In genomic region chr4:99377341-99377740, GRCh38 we compare ENCODE assay signal across 11 cellular contexts. TPM values are rescaled to one million over a fixed set of nuclear protein-coding genes. Genes with fewer than 3 reads are reported as not detected.
DNase-seq lines count a peak whose midpoint lies in the region; ATAC-seq, FAIRE-seq and TF ChIP-seq lines count a peak whose summit lies in the region.
"Not testable (repeated sequence)": the region's sequence is repeated elsewhere in the genome, so short reads cannot be mapped to it uniquely, and the experiment has no call there.
"Had no signal": no experiment of that assay in that cellular context is flagged by ENCODE, and none has a peak within 500 bp of the region (broad histone marks: within the 10 kb centered on the region; RNA-seq: fewer than 3 reads in every experiment).

No MANE protein-coding gene starts in this region.

- peak; percentile 48 for ATAC-seq in IMR-90 (ENCODE audit: low read depth)
- not testable (repeated sequence) for ATAC-seq in activated CD8-positive, alpha-beta T cell treated with anti-CD3 and anti-CD28 coated beads for 36 hours

- not testable (repeated sequence) for H3K4me1 Mint-ChIP-seq in activated CD8-positive, alpha-beta T cell treated with anti-CD3 and anti-CD28 coated beads for 36 hours (ENCODE audit: low read depth)

- not testable (repeated sequence) for H3K27ac Mint-ChIP-seq in activated CD8-positive, alpha-beta T cell treated with anti-CD3 and anti-CD28 coated beads for 36 hours

- H3K4me3 ChIP-seq in BJ (ENCODE audit: low read depth, low read length); GM12875 (ENCODE audit: low read depth, low read length); IMR-90 (ENCODE audit: insufficient read depth, low read depth, low read length); OCI-LY3 (ENCODE audit: low read length); retinal pigment epithelial cell (ENCODE audit: low read length): not testable (repeated sequence)

- H2BK15ac ChIP-seq in IMR-90 (ENCODE audit: low read depth, low read length), result 0 out of 3 replicates have a peak overlapping the region, but pooled peaks have one; percentile 62

- H3K18ac ChIP-seq in IMR-90 (ENCODE audit: low read depth, low read length), result peak overlapping the region; percentile 99

- not testable (repeated sequence) for H3K79me1 ChIP-seq in IMR-90 (ENCODE audit: low read depth in 1 of 2, low read length in 2 of 2)

- POLR2A ChIA-PET in BJ (lab: Charles Lee); IMR-90 (lab: Charles Lee; ENCODE audit: unreplicated experiment); activated CD8-positive, alpha-beta T cell treated with anti-CD3 and anti-CD28 coated beads for 36 hours (lab: Charles Lee): not testable (repeated sequence)

- H3K27me3 ChIP-seq in BJ (ENCODE audit: control insufficient read depth, insufficient read depth, low read length); IMR-90 (ENCODE audit: control insufficient read depth, insufficient read depth, low read length); OCI-LY3 (ENCODE audit: low read depth, low read length): not testable (repeated sequence)

- in situ Hi-C loops in IMR-90 (cut with MboI; ENCODE audit: low sequenced_read_pairs), result not testable (repeated sequence)

- TF ChIP-seq POLR2A in IMR-90 (IDR thresholded peaks at IDR 0.05; ENCODE audit: low read depth, low read length), result not testable (repeated sequence)

- not testable (repeated sequence) for H4K8ac ChIP-seq in IMR-90 (ENCODE audit: low read depth in 2 of 2, low read length in 2 of 2)

- not testable (repeated sequence) for H3K36me3 Mint-ChIP-seq in activated CD8-positive, alpha-beta T cell treated with anti-CD3 and anti-CD28 coated beads for 36 hours (ENCODE audit: low read depth)

- H2AFZ ChIP-seq in IMR-90 (replicated peaks; ENCODE audit: low read length, poor library complexity), result not testable (repeated sequence)
- peak overlapping the region; percentile 52; the same call in 1 of the 2 replicates for H2AFZ ChIP-seq in OCI-LY3 (ENCODE audit: low read depth, low read length)

- peak; percentile 81 for FAIRE-seq in endometrium (lab: Jason Lieb, UNC)

- H3K9me1 ChIP-seq in IMR-90 (ENCODE audit: insufficient read depth, low read length), result not testable (repeated sequence)

- H3K4me2 ChIP-seq in IMR-90 (ENCODE audit: low read depth, low read length); OCI-LY3 (ENCODE audit: low read length): not testable (repeated sequence)

- dilution Hi-C loops in IMR-90 (cut with HindIII; ENCODE audit: low sequenced_read_pairs, unreplicated experiment), result not testable (repeated sequence)

- TF ChIP-seq RAD21 in IMR-90 (IDR thresholded peaks at IDR 0.05; ENCODE audit: low read length), result not testable (repeated sequence)

- H3K4me1 ChIP-seq in IMR-90 (ENCODE audit: control insufficient read depth, insufficient read depth, low read length); OCI-LY3 (ENCODE audit: low read length): not testable (repeated sequence)

- not testable (repeated sequence) for H3K79me2 ChIP-seq in OCI-LY3 (ENCODE audit: low read length)

- H2BK5ac ChIP-seq in IMR-90 (ENCODE audit: low read depth, low read length, poor library complexity, severe bottlenecking), result not testable (repeated sequence)

- H3K27me3 Mint-ChIP-seq in activated CD8-positive, alpha-beta T cell treated with anti-CD3 and anti-CD28 coated beads for 36 hours, result peaks cover 12% of the 10 kb centered on the region

- H2BK120ac ChIP-seq in IMR-90 (ENCODE audit: low read depth, low read length), result peak overlapping the region; percentile 63; the same call in 1 of the 2 replicates

- H3K36me3 ChIP-seq in BJ (ENCODE audit: control insufficient read depth, insufficient read depth, low read length); IMR-90 (ENCODE audit: control insufficient read depth, insufficient read depth, low read length); OCI-LY3 (replicated peaks; ENCODE audit: low read depth, low read length): not testable (repeated sequence)

- not testable (repeated sequence) for H2AK5ac ChIP-seq in IMR-90 (ENCODE audit: low read depth, low read length)

- not testable (repeated sequence) for H2BK20ac ChIP-seq in IMR-90 (ENCODE audit: low read depth, low read length)

- H3K9ac ChIP-seq in IMR-90 (ENCODE audit: low read depth, low read length); OCI-LY3 (ENCODE audit: low read length): not testable (repeated sequence)

- H3K9me3 Mint-ChIP-seq in activated CD8-positive, alpha-beta T cell treated with anti-CD3 and anti-CD28 coated beads for 36 hours, result peaks cover 15% of the 10 kb centered on the region

- H2AK9ac ChIP-seq in IMR-90 (replicated peaks; ENCODE audit: low read depth, low read length, poor library complexity), result not testable (repeated sequence)

- H3K4ac ChIP-seq in IMR-90 (ENCODE audit: low read depth, low read length), result peak overlapping the region; percentile 67; the same call in 1 of the 2 replicates

- not testable (repeated sequence) for H4K91ac ChIP-seq in IMR-90 (ENCODE audit: insufficient read depth, low read depth, low read length)

- intact Hi-C loops in IMR-90 (cut with micrococcal nuclease); activated CD8-positive, alpha-beta T cell treated with anti-CD3 and anti-CD28 coated beads for 36 hours (cut with micrococcal nuclease): not testable (repeated sequence)

- not testable (repeated sequence) for H3K56ac ChIP-seq in IMR-90 (ENCODE audit: extremely low read depth, insufficient read depth, low read length)

- H3K9me3 ChIP-seq in IMR-90 (ENCODE audit: control insufficient read depth, insufficient read depth, low read length); OCI-LY3 (ENCODE audit: insufficient read depth, low read length): not testable (repeated sequence)

- H3K23ac ChIP-seq in IMR-90 (ENCODE audit: low read depth, low read length), result not testable (repeated sequence)

- H3K4me3 Mint-ChIP-seq in activated CD8-positive, alpha-beta T cell treated with anti-CD3 and anti-CD28 coated beads for 36 hours, result not testable (repeated sequence)

- H4K20me1 ChIP-seq in IMR-90 (ENCODE audit: insufficient read depth, low read length); OCI-LY3 (ENCODE audit: insufficient read depth, low read length): not testable (repeated sequence)

- DNase-seq in BJ (ENCODE audit: low read depth); retinal pigment epithelial cell (ENCODE audit: low read depth): not testable (repeated sequence)
- peak; percentile 50 for DNase-seq in IMR-90
- peak; percentile 13 for DNase-seq in activated CD8-positive, alpha-beta T cell treated with anti-CD3 and anti-CD28 coated beads for 36 hours
- DNase-seq in iPS-NIHi7 (ENCODE audit: extremely low spot score), result peak; percentile 29

- not testable (repeated sequence) for BruUV-seq in IMR-90 (replicated peaks; lab: Mats Ljungman, UMichigan)

- CTCF ChIA-PET in BJ (lab: Yijun Ruan, JAX) (interaction anchor here (0.6 to 3.2 kb wide), 8 partner anchors 10 to 176 kb away, joined by 3 to 17 read pairs (median 4); no protein-coding TSS in a partner anchor), IMR-90 (lab: Yijun Ruan, JAX) (interaction anchor here (0.6 to 1.0 kb wide), 5 partner anchors 14 to 1088 kb away, joined by 3 to 5 read pairs (median 4); no protein-coding TSS in a partner anchor)
- CTCF ChIA-PET in activated CD8-positive, alpha-beta T cell treated with anti-CD3 and anti-CD28 coated beads for 36 hours (lab: Charles Lee), result interaction anchor here (1.0 to 1.2 kb wide), 2 partner anchors 19 to 30 kb away, joined by 3 to 4 read pairs; no protein-coding TSS in a partner anchor

- no CpG with 5 or more reads among the region's 6 CpGs for WGBS in IMR-90 (ENCODE audit: extremely low coverage in 2 of 2, insufficient read length in 1 of 2), 2 experiments

- peak; percentile 62 for TF ChIP-seq CTCF in BJ (IDR thresholded peaks at IDR 0.05; ENCODE audit: insufficient read depth, low read depth, low read length)
- TF ChIP-seq CTCF in GM12875 (IDR thresholded peaks at IDR 0.05; ENCODE audit: borderline replicate concordance, insufficient read depth, low read depth, low read length), result peak; percentile 26; the same call in 1 of the 2 replicates
- peak; percentile 40 for TF ChIP-seq CTCF in IMR-90 (conservative IDR thresholded peaks at IDR 0.05; ENCODE audit: low read depth, low read length)
- peak; percentile 22; the same call in 1 of the 2 replicates for TF ChIP-seq CTCF in OCI-LY3 (IDR thresholded peaks at IDR 0.05; ENCODE audit: low read depth, low read length)
- TF ChIP-seq CTCF in activated CD8-positive, alpha-beta T cell treated with anti-CD3 and anti-CD28 coated beads for 36 hours (IDR thresholded peaks at IDR 0.05), result not testable (repeated sequence)
- TF ChIP-seq CTCF in retinal pigment epithelial cell (conservative IDR thresholded peaks at IDR 0.05; ENCODE audit: low read depth, low read length), result peak; percentile 62

- H3K14ac ChIP-seq in IMR-90 (replicated peaks; ENCODE audit: low read depth, low read length), result 0 out of 2 replicates have a peak overlapping the region, but pooled peaks have one; percentile 14

- peak overlapping the region; percentile 99; the same call in 1 of the 2 replicates for H4K5ac ChIP-seq in IMR-90 (ENCODE audit: low read depth, low read length)

- H3K27ac ChIP-seq in IMR-90 (ENCODE audit: insufficient read depth, low read length), result peak overlapping the region; percentile 87; the same call in 1 of the 2 replicates
- H3K27ac ChIP-seq in OCI-LY3 (ENCODE audit: low read length), result not testable (repeated sequence)

RNA-seq across cellular contexts. Expression of gene ADH1C, which starts 24.8 kb away (rescaled TPM):
- 0.13 and 0.28 TPM in 2 replicates for polyA plus RNA-seq in BJ (2011; rRNA removed)
- polyA minus RNA-seq in BJ (2011; rRNA and poly(A)+ RNA removed), result 0.15 TPM in 1 of 2 replicates, not detected in the other
- total RNA-seq in IMR-90 (2012; rRNA removed), result not detected in 2 replicates
- polyA plus RNA-seq in IMR-90 (2012; rRNA removed), result 0.26 TPM in 1 of 2 replicates, not detected in the other
- 0.07 and 0.24 TPM in 2 replicates for polyA plus RNA-seq in IMR-90 (2012; cell fraction: cytosol; rRNA removed)
- 0.17 and 0.21 TPM in 2 replicates for polyA plus RNA-seq in IMR-90 (2012; cell fraction: nucleus; rRNA removed; ENCODE audit: low replicate concordance)
- not detected for total RNA-seq in activated CD8-positive, alpha-beta T cell treated with anti-CD3 and anti-CD28 coated beads for 36 hours

RNA-seq across cellular contexts. Expression of gene ADH1B, which starts 56.1 kb away (rescaled TPM):
- polyA plus RNA-seq in BJ (2011; rRNA removed), result 0.04 TPM in 2 replicates
- 0.43 TPM in 1 of 2 replicates, not detected in the other for polyA minus RNA-seq in BJ (2011; rRNA and poly(A)+ RNA removed)
- under 0.01 and 0.36 TPM in 2 replicates for total RNA-seq in IMR-90 (2012; rRNA removed)
- polyA plus RNA-seq in IMR-90 (2012; rRNA removed), result 0.10 and 0.46 TPM in 2 replicates
- polyA plus RNA-seq in IMR-90 (2012; cell fraction: cytosol; rRNA removed), result 0.40 TPM in 1 of 2 replicates, not detected in the other
- polyA plus RNA-seq in IMR-90 (2012; cell fraction: nucleus; rRNA removed; ENCODE audit: low replicate concordance), result 0.08 and 1.1 TPM in 2 replicates
- not detected for total RNA-seq in activated CD8-positive, alpha-beta T cell treated with anti-CD3 and anti-CD28 coated beads for 36 hours

RNA-seq across cellular contexts. Expression of gene ADH7, which starts 57.8 kb away (rescaled TPM):
- polyA plus RNA-seq in BJ (2011; rRNA removed), result not detected in 2 replicates
- polyA minus RNA-seq in BJ (2011; rRNA and poly(A)+ RNA removed), result not detected in 2 replicates
- not detected in 2 replicates for total RNA-seq in IMR-90 (2012; rRNA removed)
- not detected in 2 replicates for polyA plus RNA-seq in IMR-90 (2012; rRNA removed)
- polyA plus RNA-seq in IMR-90 (2012; cell fraction: cytosol; rRNA removed), result not detected in 2 replicates
- polyA plus RNA-seq in IMR-90 (2012; cell fraction: nucleus; rRNA removed; ENCODE audit: low replicate concordance), result not detected in 2 replicates
- total RNA-seq in activated CD8-positive, alpha-beta T cell treated with anti-CD3 and anti-CD28 coated beads for 36 hours, result not detected
- total RNA-seq: breast epithelium, Right ventricle myocardium inferior, urinary bladder had no signal
- polyA plus RNA-seq: urinary bladder had no signal
